ENCODE assay signal across 2 cellular contexts in the genomic region with DNA sequence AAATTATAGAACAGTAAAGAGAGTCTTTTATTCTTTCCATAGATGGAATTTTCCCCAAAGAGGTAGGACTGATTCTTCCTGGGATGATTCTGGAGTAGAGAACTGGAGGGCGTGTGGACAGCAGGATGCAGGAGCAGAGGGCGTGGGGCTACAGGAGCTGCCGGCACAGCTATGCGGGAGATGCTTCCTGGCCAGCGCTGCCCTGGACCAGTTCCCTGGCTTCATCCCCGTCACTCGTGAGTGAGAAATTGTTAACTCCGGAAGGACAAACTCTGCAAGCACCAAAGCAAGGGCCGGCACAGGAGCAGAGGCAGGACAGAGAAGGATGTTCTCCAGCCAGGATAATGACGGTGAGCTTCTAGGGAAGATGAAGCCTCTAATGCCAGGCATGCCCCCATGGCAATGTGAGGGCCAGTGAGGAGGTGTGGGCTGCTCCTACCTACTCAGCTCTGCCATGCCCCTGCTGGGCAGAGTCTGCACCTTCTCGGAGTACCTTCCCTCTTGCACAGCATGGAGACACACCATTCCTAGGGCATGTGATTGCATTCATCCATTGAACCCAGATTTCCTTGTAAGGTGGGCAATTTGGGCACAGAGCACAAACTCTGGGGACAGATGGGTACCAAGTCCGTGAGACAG.
TF ChIP-seq lines count a peak whose summit lies in the region.

No MANE protein-coding gene starts in this region.

TF ChIP-seq in IMR-90, 13 proteins besides CTCF, POLR2A, EP300 and RAD21:
- TF ChIP-seq BHLHE40 (IDR thresholded peaks at IDR 0.05; ENCODE audit: low read depth, low read length) (no peak), FOS (IDR thresholded peaks at IDR 0.05; ENCODE audit: low read depth, low read length) (no peak), CHD1 (IDR thresholded peaks at IDR 0.05; ENCODE audit: low read depth, low read length) (no peak), CEBPB (IDR thresholded peaks at IDR 0.05; ENCODE audit: low read depth, low read length) (no peak), SMC3 (IDR thresholded peaks at IDR 0.05; ENCODE audit: low read depth, low read length) (no peak), RFX5 (IDR thresholded peaks at IDR 0.05; ENCODE audit: low read depth, low read length) (no peak), NFE2L2 (IDR thresholded peaks at IDR 0.05; ENCODE audit: low read depth, low read length) (no peak), MXI1 (IDR thresholded peaks at IDR 0.05; ENCODE audit: borderline replicate concordance, low read depth, low read length) (no peak), MAFK (IDR thresholded peaks at IDR 0.05; ENCODE audit: low read depth, low read length) (no peak), RCOR1 (IDR thresholded peaks at IDR 0.05; ENCODE audit: insufficient replicate concordance, low read length) (no peak), MAZ (IDR thresholded peaks at IDR 0.05; ENCODE audit: borderline replicate concordance, low read depth, low read length) (no peak)
- TF ChIP-seq, protein P1, sequence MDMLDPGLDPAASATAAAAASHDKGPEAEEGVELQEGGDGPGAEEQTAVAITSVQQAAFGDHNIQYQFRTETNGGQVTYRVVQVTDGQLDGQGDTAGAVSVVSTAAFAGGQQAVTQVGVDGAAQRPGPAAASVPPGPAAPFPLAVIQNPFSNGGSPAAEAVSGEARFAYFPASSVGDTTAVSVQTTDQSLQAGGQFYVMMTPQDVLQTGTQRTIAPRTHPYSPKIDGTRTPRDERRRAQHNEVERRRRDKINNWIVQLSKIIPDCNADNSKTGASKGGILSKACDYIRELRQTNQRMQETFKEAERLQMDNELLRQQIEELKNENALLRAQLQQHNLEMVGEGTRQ (IDR thresholded peaks at IDR 0.05; ENCODE audit: low read depth, low read length): no peak
- TF ChIP-seq, protein P2, sequence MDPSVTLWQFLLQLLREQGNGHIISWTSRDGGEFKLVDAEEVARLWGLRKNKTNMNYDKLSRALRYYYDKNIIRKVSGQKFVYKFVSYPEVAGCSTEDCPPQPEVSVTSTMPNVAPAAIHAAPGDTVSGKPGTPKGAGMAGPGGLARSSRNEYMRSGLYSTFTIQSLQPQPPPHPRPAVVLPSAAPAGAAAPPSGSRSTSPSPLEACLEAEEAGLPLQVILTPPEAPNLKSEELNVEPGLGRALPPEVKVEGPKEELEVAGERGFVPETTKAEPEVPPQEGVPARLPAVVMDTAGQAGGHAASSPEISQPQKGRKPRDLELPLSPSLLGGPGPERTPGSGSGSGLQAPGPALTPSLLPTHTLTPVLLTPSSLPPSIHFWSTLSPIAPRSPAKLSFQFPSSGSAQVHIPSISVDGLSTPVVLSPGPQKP (IDR thresholded peaks at IDR 0.05; ENCODE audit: borderline replicate concordance, low read depth, low read length): no peak

TF ChIP-seq in H1, 55 proteins besides CTCF, POLR2A, EP300 and RAD21:
- TF ChIP-seq KDM4A (IDR thresholded peaks at IDR 0.05; ENCODE audit: low read depth, low read length, severe bottlenecking) (no peak), RNF2 (IDR thresholded peaks at IDR 0.05; ENCODE audit: borderline replicate concordance, low read depth, low read length, missing control alignments, poor library complexity, severe bottlenecking) (no peak), CTBP2 (IDR thresholded peaks at IDR 0.05; ENCODE audit: borderline replicate concordance, insufficient read depth, insufficient read length, low read length) (no peak), HDAC6 (IDR thresholded peaks at IDR 0.05; ENCODE audit: low read depth, low read length) (no peak), TBP (IDR thresholded peaks at IDR 0.05; ENCODE audit: low read depth, low read length) (no peak), RFX5 (IDR thresholded peaks at IDR 0.05; ENCODE audit: borderline replicate concordance, low read depth, low read length) (no peak), YY1 (IDR thresholded peaks at IDR 0.05; ENCODE audit: low read depth, low read length) (no peak), CHD2 (IDR thresholded peaks at IDR 0.05; ENCODE audit: low read length) (no peak), TEAD4 (IDR thresholded peaks at IDR 0.05; ENCODE audit: low read depth, low read length) (no peak), FOSL1 (IDR thresholded peaks at IDR 0.05; ENCODE audit: insufficient read depth, low read depth, low read length) (no peak), PHF8 (conservative IDR thresholded peaks at IDR 0.05; ENCODE audit: low read depth, low read length) (no peak), EZH2 (IDR thresholded peaks at IDR 0.05; ENCODE audit: low read depth, low read length, severe bottlenecking) (no peak), SIN3A (conservative IDR thresholded peaks at IDR 0.05 in 1 of 2, IDR thresholded peaks at IDR 0.05 in 1 of 2; ENCODE audit: low read depth in 1 of 2, low read length in 2 of 2) (no peak), NRF1 (IDR thresholded peaks at IDR 0.05; ENCODE audit: low read depth, low read length) (no peak), POLR2AphosphoS5 (IDR thresholded peaks at IDR 0.05; ENCODE audit: low read depth, low read length) (no peak), ATF2 (IDR thresholded peaks at IDR 0.05; ENCODE audit: low read length) (no peak), HDAC2 (IDR thresholded peaks at IDR 0.05; ENCODE audit: borderline replicate concordance in 1 of 2, low read depth in 2 of 2, low read length in 2 of 2) (no peak), SUZ12 (IDR thresholded peaks at IDR 0.05; ENCODE audit: low read length) (no peak), RXRA (IDR thresholded peaks at IDR 0.05; ENCODE audit: insufficient read depth, low read depth, low read length) (no peak)
- TF ChIP-seq, protein P3, sequence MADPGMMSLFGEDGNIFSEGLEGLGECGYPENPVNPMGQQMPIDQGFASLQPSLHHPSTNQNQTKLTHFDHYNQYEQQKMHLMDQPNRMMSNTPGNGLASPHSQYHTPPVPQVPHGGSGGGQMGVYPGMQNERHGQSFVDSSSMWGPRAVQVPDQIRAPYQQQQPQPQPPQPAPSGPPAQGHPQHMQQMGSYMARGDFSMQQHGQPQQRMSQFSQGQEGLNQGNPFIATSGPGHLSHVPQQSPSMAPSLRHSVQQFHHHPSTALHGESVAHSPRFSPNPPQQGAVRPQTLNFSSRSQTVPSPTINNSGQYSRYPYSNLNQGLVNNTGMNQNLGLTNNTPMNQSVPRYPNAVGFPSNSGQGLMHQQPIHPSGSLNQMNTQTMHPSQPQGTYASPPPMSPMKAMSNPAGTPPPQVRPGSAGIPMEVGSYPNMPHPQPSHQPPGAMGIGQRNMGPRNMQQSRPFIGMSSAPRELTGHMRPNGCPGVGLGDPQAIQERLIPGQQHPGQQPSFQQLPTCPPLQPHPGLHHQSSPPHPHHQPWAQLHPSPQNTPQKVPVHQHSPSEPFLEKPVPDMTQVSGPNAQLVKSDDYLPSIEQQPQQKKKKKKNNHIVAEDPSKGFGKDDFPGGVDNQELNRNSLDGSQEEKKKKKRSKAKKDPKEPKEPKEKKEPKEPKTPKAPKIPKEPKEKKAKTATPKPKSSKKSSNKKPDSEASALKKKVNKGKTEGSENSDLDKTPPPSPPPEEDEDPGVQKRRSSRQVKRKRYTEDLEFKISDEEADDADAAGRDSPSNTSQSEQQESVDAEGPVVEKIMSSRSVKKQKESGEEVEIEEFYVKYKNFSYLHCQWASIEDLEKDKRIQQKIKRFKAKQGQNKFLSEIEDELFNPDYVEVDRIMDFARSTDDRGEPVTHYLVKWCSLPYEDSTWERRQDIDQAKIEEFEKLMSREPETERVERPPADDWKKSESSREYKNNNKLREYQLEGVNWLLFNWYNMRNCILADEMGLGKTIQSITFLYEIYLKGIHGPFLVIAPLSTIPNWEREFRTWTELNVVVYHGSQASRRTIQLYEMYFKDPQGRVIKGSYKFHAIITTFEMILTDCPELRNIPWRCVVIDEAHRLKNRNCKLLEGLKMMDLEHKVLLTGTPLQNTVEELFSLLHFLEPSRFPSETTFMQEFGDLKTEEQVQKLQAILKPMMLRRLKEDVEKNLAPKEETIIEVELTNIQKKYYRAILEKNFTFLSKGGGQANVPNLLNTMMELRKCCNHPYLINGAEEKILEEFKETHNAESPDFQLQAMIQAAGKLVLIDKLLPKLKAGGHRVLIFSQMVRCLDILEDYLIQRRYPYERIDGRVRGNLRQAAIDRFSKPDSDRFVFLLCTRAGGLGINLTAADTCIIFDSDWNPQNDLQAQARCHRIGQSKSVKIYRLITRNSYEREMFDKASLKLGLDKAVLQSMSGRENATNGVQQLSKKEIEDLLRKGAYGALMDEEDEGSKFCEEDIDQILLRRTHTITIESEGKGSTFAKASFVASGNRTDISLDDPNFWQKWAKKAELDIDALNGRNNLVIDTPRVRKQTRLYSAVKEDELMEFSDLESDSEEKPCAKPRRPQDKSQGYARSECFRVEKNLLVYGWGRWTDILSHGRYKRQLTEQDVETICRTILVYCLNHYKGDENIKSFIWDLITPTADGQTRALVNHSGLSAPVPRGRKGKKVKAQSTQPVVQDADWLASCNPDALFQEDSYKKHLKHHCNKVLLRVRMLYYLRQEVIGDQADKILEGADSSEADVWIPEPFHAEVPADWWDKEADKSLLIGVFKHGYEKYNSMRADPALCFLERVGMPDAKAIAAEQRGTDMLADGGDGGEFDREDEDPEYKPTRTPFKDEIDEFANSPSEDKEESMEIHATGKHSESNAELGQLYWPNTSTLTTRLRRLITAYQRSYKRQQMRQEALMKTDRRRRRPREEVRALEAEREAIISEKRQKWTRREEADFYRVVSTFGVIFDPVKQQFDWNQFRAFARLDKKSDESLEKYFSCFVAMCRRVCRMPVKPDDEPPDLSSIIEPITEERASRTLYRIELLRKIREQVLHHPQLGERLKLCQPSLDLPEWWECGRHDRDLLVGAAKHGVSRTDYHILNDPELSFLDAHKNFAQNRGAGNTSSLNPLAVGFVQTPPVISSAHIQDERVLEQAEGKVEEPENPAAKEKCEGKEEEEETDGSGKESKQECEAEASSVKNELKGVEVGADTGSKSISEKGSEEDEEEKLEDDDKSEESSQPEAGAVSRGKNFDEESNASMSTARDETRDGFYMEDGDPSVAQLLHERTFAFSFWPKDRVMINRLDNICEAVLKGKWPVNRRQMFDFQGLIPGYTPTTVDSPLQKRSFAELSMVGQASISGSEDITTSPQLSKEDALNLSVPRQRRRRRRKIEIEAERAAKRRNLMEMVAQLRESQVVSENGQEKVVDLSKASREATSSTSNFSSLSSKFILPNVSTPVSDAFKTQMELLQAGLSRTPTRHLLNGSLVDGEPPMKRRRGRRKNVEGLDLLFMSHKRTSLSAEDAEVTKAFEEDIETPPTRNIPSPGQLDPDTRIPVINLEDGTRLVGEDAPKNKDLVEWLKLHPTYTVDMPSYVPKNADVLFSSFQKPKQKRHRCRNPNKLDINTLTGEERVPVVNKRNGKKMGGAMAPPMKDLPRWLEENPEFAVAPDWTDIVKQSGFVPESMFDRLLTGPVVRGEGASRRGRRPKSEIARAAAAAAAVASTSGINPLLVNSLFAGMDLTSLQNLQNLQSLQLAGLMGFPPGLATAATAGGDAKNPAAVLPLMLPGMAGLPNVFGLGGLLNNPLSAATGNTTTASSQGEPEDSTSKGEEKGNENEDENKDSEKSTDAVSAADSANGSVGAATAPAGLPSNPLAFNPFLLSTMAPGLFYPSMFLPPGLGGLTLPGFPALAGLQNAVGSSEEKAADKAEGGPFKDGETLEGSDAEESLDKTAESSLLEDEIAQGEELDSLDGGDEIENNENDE (IDR thresholded peaks at IDR 0.05; ENCODE audit: insufficient replicate concordance, low read length): no peak
